In the genomic region with DNA sequence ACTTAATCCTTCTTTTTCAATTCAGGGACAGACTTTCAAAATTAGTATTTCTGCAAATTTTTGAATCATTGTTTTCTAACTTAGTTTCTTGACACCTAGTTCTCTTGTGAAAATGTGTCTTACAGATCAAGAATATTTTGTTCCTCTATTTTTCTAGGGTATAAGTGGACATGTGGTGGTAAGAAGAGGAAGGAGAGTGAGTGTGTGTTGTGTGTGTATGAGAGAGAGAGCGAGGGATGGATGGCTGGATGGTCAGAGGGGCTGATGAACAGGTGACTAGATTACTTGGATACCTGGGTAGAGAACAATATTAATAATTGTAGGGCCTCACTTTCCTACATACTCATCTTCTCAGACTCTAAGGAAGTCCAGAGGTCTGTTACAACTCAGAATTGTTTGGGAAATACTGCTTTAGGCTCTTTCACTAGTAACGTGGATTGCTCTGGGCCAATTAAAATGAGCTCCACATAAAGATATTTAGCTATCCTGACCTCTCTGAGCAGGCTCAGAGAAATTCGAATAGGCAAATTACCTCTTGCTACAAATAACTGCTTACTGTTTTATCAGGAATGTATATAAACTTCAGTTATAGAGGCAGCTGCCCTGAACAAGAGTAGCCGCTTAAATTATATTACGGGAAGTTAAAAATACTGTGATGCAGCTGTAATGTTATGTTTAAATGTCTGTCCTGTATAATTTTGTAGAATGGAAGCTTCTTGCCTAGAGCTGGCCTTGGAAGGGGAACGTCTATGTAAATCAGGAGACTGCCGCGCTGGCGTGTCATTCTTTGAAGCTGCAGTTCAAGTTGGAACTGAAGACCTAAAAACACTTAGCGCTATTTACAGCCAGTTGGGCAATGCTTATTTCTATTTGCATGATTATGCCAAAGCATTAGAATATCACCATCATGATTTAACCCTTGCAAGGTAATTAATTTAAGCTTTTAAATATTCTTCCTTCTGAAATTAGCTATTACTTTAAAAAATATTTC, we compare ENCODE assay signal across 13 cellular contexts. TPM values are rescaled to one million over a fixed set of nuclear protein-coding genes. Genes with fewer than 3 reads are reported as not detected.
DNase-seq lines count a peak whose midpoint lies in the region; FAIRE-seq and TF ChIP-seq lines count a peak whose summit lies in the region.
"Had no signal": no experiment of that assay in that cellular context is flagged by ENCODE, and none has a peak within 500 bp of the region (broad histone marks: within the 10 kb centered on the region; RNA-seq: fewer than 3 reads in every experiment).

No MANE protein-coding gene starts in this region.

- peaks cover 3% of the 10 kb centered on the region for H3K4me1 ChIP-seq in astrocyte (ENCODE audit: insufficient read depth, low read length)

- H3K36me3 ChIP-seq in astrocyte (ENCODE audit: insufficient read depth, low read length): peaks cover 7% of the 10 kb centered on the region

- H4K20me1 ChIP-seq in astrocyte (ENCODE audit: insufficient read depth, low read length): no peaks in the 10 kb centered on the region

- FAIRE-seq in astrocyte (lab: Jason Lieb, UNC): peak; percentile 23
- FAIRE-seq: colon had no signal

- H3K79me2 ChIP-seq in astrocyte (ENCODE audit: insufficient read depth, low read length): no peaks in the 10 kb centered on the region

- H3K36me3 Mint-ChIP-seq in astrocyte (ENCODE audit: low read depth, unreplicated experiment): no peaks in the 10 kb centered on the region

- no peaks in the 10 kb centered on the region for H3K9me3 Mint-ChIP-seq in astrocyte (ENCODE audit: unreplicated experiment)
- H3K9me3 Mint-ChIP-seq: activated T-cell treated with anti-CD3 and anti-CD28 coated beads, Interleukin-2, amount 50 U/mL, for 4 hours; nephron progenitor cell had no signal

- H3K9ac ChIP-seq in astrocyte (ENCODE audit: low read length): no peak overlapping the region

- H3K4me1 Mint-ChIP-seq in astrocyte (ENCODE audit: low read depth, unreplicated experiment): peaks cover 5% of the 10 kb centered on the region
- H3K4me1 Mint-ChIP-seq: nephron progenitor cell had no signal

- DNase-seq in SIG-M5 treated with dmso at 0.1 percent for 504 hours (lab: John Stamatoyannopoulos, UW; ENCODE audit: unreplicated experiment) (peak; percentile 9), SIG-M5 (lab: John Stamatoyannopoulos, UW) (no peak), astrocyte (ENCODE audit: low read depth) (no peak), iPS-NIHi7 (ENCODE audit: extremely low spot score) (peak; percentile 28), NCI-H146 (lab: John Stamatoyannopoulos, UW) (no peak), NCI-H2171 (lab: John Stamatoyannopoulos, UW) (no peak)
- DNase-seq in activated effector memory CD4-positive, alpha-beta T cell treated with anti-CD3 and anti-CD28 coated beads, Interleukin-2, amount 50 U/mL, for 16 hours: no peak
- DNase-seq: activated T-cell treated with anti-CD3 and anti-CD28 coated beads, Interleukin-2, amount 50 U/mL, for 4 hours; H7; nephron progenitor cell; stimulated activated CD4-positive, alpha-beta T cell treated with anti-CD3 and anti-CD28 coated beads, Interleukin-1b, Interleukin-23, amount 100 ng/mL, for 48 hours had no signal

- no peak overlapping the region for H3K4me3 ChIP-seq in astrocyte (ENCODE audit: insufficient read depth, low read depth, low read length)

- no peak overlapping the region for H3K4me3 Mint-ChIP-seq in astrocyte (ENCODE audit: unreplicated experiment)
- H3K4me3 Mint-ChIP-seq: activated T-cell treated with anti-CD3 and anti-CD28 coated beads, Interleukin-2, amount 50 U/mL, for 4 hours; nephron progenitor cell had no signal

- no peaks in the 10 kb centered on the region for H3K27me3 ChIP-seq in astrocyte (ENCODE audit: insufficient read depth, low read length)

- H3K4me2 ChIP-seq in astrocyte (ENCODE audit: low read length): no peak overlapping the region

- no peak overlapping the region for H2AFZ ChIP-seq in astrocyte (ENCODE audit: low read depth, low read length)

- H3K27ac Mint-ChIP-seq in astrocyte (ENCODE audit: unreplicated experiment): no peak overlapping the region
- H3K27ac Mint-ChIP-seq: nephron progenitor cell had no signal

- H3K9me3 ChIP-seq in astrocyte (ENCODE audit: insufficient read depth, low read depth, low read length): no peaks in the 10 kb centered on the region

- TF ChIP-seq CTCF in astrocyte (IDR thresholded peaks at IDR 0.05; ENCODE audit: insufficient read depth, low read depth, low read length): no peak

- H3K27ac ChIP-seq in astrocyte (ENCODE audit: low read depth, low read length) (no peak overlapping the region), temporal lobe (ENCODE audit: low read depth, low read length) (peak overlapping the region; percentile 68)

- no peaks in the 10 kb centered on the region for H3K27me3 Mint-ChIP-seq in astrocyte (ENCODE audit: low read depth, unreplicated experiment)

RNA-seq across cellular contexts. Expression of gene GPSM2, which starts 19.7 kb away (rescaled TPM):
- total RNA-seq in astrocyte (2.8 and 3.1 TPM in 2 replicates), temporal lobe (52.6 TPM)

RNA-seq across cellular contexts. Expression of gene AKNAD1, which starts 39.6 kb away (rescaled TPM):
- total RNA-seq in astrocyte (not detected in 2 replicates), temporal lobe (3.0 TPM)
- total RNA-seq: activated T-cell treated with anti-CD3 and anti-CD28 coated beads, Interleukin-2, amount 50 U/mL, for 4 hours; H7 had no signal

Comparison
In these comparisons a context has a peak if more than half of its experiments do, and no peak if none do; other contexts are left out.
1. DNase-seq: peak in SIG-M5 treated with dmso at 0.1 percent for 504 hours (single experiment) and iPS-NIHi7 (single experiment); none in SIG-M5 (single experiment), astrocyte (single experiment), NCI-H146 (single experiment), NCI-H2171 (single experiment) and activated effector memory CD4-positive, alpha-beta T cell treated with anti-CD3 and anti-CD28 coated beads, Interleukin-2, amount 50 U/mL, for 16 hours (single experiment).
2. RNA of gene GPSM2, which starts 19.7 kb away (total RNA-seq): 52.6 TPM in temporal lobe (single experiment); 2.8 to 3.1 TPM in astrocyte; every median in the first group is over 10 times any median in the second.